Comparison of ENCODE assay signal across 8 cellular contexts in genomic region chr18:65091737-65092329, GRCh38.
DNase-seq lines count a peak whose midpoint lies in the region; ATAC-seq, FAIRE-seq and TF ChIP-seq lines count a peak whose summit lies in the region.

No MANE protein-coding gene starts in this region.

- POLR2A ChIA-PET in T-cell (lab: Charles Lee): no interaction called here

- DNase-seq in AG10803 (ENCODE audit: low read depth) (no peak), NCI-H510A (lab: John Stamatoyannopoulos, UW) (peak; percentile 3), superior temporal gyrus (ENCODE audit: extremely low spot score) (peak; percentile 74), T-cell (no peak)

- no peaks in the 10 kb centered on the region for H3K27me3 Mint-ChIP-seq in T-cell

- FAIRE-seq in endometrium (lab: Jason Lieb, UNC): peak; percentile 81

- no peaks in the 10 kb centered on the region for H3K36me3 Mint-ChIP-seq in T-cell

- H3K4me3 ChIP-seq in AG10803 (ENCODE audit: low read length): no peak overlapping the region

- ATAC-seq in GM21367 (IDR thresholded peaks at IDR 0.05; ENCODE audit: unreplicated experiment): peak; percentile 70
- ATAC-seq in GM19328 (IDR thresholded peaks at IDR 0.05; ENCODE audit: unreplicated experiment): no peak
- ATAC-seq in GM18502 (IDR thresholded peaks at IDR 0.05; ENCODE audit: poor library complexity, unreplicated experiment): no peak
- no peak for ATAC-seq in T-cell (replicated peaks in 1 of 4)

- CTCF ChIA-PET in T-cell (lab: Charles Lee): no interaction called here

- peaks cover 0 to 14% (median 5%) of the 10 kb centered on the region in 3 donors for H3K9me3 Mint-ChIP-seq in T-cell

- peak; percentile 25; the same call in 1 of the 2 replicates for TF ChIP-seq CTCF in AG10803 (conservative IDR thresholded peaks at IDR 0.05; ENCODE audit: low read length)

- H3K4me1 Mint-ChIP-seq in T-cell: no peaks in the 10 kb centered on the region

- H3K27ac Mint-ChIP-seq in T-cell: no peak overlapping the region

- H3K4me3 Mint-ChIP-seq in T-cell: no peak overlapping the region

Comparison
In these comparisons a context has a peak if more than half of its experiments do, and no peak if none do; other contexts are left out.
1. DNase-seq: peak in NCI-H510A (single experiment) and superior temporal gyrus (single experiment); none in AG10803 (single experiment) and T-cell (0 of 34).